Comparison of ENCODE assay signal across 8 cellular contexts in the genomic region with DNA sequence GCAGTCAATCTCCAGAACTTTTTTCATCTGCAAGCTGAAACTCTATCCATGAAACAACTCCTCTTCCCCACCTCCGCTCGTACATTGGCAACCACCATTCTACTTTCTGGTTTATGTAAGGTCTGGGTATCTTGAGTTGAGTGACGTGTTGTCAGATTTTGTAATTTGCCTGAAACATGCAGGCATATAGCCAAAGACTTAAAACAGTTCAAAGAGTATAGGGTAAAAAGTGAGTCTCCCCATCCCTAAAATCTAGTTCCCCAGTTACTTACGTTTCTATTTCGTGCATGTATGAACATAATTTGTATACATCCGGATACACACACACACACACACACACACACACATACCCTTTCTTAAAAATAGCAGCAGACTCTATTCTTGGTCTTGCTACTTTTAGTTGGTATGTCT. TPM values are rescaled to one million over a fixed set of nuclear protein-coding genes. Genes with fewer than 3 reads are reported as not detected.
DNase-seq lines count a peak whose midpoint lies in the region; ATAC-seq, FAIRE-seq and TF ChIP-seq lines count a peak whose summit lies in the region.

No MANE protein-coding gene starts in this region.

- dilution Hi-C loops in keratinocyte (cut with MboI; ENCODE audit: extremely low pct_ligation_motif_present, low sequenced_read_pairs), result no loop called here

- FAIRE-seq in keratinocyte (lab: Jason Lieb, UNC), result no peak

- peak overlapping the region; percentile 94 for H2AFZ ChIP-seq in keratinocyte (ENCODE audit: control insufficient read depth, low read length)

- H3K9me3 ChIP-seq in keratinocyte (ENCODE audit: control insufficient read depth, low read depth, low read length), result no peaks in the 10 kb centered on the region

- peaks cover 22% of the 10 kb centered on the region for H3K4me1 ChIP-seq in keratinocyte (ENCODE audit: control insufficient read depth, extremely low read depth, insufficient read depth, low read length)

- ATAC-seq in GM18502 (IDR thresholded peaks at IDR 0.05; ENCODE audit: poor library complexity, unreplicated experiment) (no peak), HG03432 (IDR thresholded peaks at IDR 0.05; ENCODE audit: unreplicated experiment) (no peak)

- peak overlapping the region; percentile 90 to 96 (median 95) for H3K4me3 ChIP-seq in keratinocyte (ENCODE audit: control insufficient read depth in 2 of 3, extremely low read depth in 1 of 3, insufficient read depth in 2 of 3, low read depth in 1 of 3, low read length in 3 of 3)

- H4K20me1 ChIP-seq in keratinocyte (ENCODE audit: control insufficient read depth, extremely low read depth, insufficient read depth, low read length), result no peaks in the 10 kb centered on the region

- H3K4me2 ChIP-seq in keratinocyte (ENCODE audit: control insufficient read depth, extremely low read depth, insufficient read depth, low read depth, low read length), result peak overlapping the region; percentile 94

- H3K27ac ChIP-seq in keratinocyte (ENCODE audit: control insufficient read depth, insufficient read depth, low read length), result peak overlapping the region; percentile 86

- no peaks in the 10 kb centered on the region for H3K27me3 ChIP-seq in keratinocyte (ENCODE audit: control insufficient read depth, extremely low read depth, insufficient read depth, low read length)

- no peaks in the 10 kb centered on the region for H3K36me3 ChIP-seq in keratinocyte (ENCODE audit: control insufficient read depth in 2 of 2, extremely low read depth in 1 of 2, insufficient read depth in 2 of 2, low read length in 2 of 2)

- no peaks in the 10 kb centered on the region for H3K9me1 ChIP-seq in keratinocyte (ENCODE audit: control insufficient read depth, extremely low read depth, insufficient read depth, low read length)

- no peak for TF ChIP-seq CTCF in keratinocyte (optimal IDR thresholded peaks at IDR 0.05 in 1 of 3, IDR thresholded peaks at IDR 0.05 in 1 of 3, conservative IDR thresholded peaks at IDR 0.05 in 1 of 3; ENCODE audit: extremely low read depth in 1 of 3, insufficient read depth in 2 of 3, low read length in 3 of 3)

- peak overlapping the region; percentile 91 for H3K9ac ChIP-seq in keratinocyte (ENCODE audit: control insufficient read depth, extremely low read depth, insufficient read depth, low read length)

- peak; percentile 22 for DNase-seq in EH (ENCODE audit: low read depth)
- DNase-seq in M059J (ENCODE audit: low read depth), result peak; percentile 19
- DNase-seq in astrocyte of the hippocampus (ENCODE audit: low read depth, low spot score), result peak; percentile 23
- no peak for DNase-seq in keratinocyte (ENCODE audit: low read depth, low spot score)
- DNase-seq in stromal cell of bone marrow (ENCODE audit: low read depth), result peak; percentile 13
- no peak for DNase-seq in NCI-H1105 treated with DMSO at 0.1 percent for 48 hours (lab: John Stamatoyannopoulos, UW)

- peaks cover 15% of the 10 kb centered on the region for H3K79me2 ChIP-seq in keratinocyte (ENCODE audit: control insufficient read depth, insufficient read depth, low read length)

RNA-seq across cellular contexts. Expression of a gene that starts 0.9 kb away (rescaled TPM):
- total RNA-seq in M059J (2014; rRNA removed; shearing (Covaris generic)), result 32.1 and 48.1 TPM in 2 replicates
- polyA plus RNA-seq in keratinocyte, result 15.7 to 27.6 TPM (median 25.0 TPM) in 3 replicates
- polyA plus RNA-seq in keratinocyte (2011; ENCODE audit: low read depth), result 38.8 TPM
- polyA plus RNA-seq in keratinocyte (2011; cell fraction: cytosol; rRNA removed), result 18.2 and 29.0 TPM in 2 replicates
- 12.6 and 14.9 TPM in 2 replicates for polyA plus RNA-seq in keratinocyte (2011; cell fraction: nucleus; rRNA removed)
- 14.7 and 19.8 TPM in 2 replicates for polyA plus RNA-seq in keratinocyte (2012; ENCODE audit: low replicate concordance)
- 5.4 to 26.8 TPM (median 17.2 TPM) in 3 replicates for polyA minus RNA-seq in keratinocyte
- polyA minus RNA-seq in keratinocyte (2011; cell fraction: cytosol; rRNA and poly(A)+ RNA removed), result 18.2 TPM
- polyA minus RNA-seq in keratinocyte (2011; cell fraction: nucleus; rRNA and poly(A)+ RNA removed), result 7.1 and 14.0 TPM in 2 replicates

RNA-seq across cellular contexts. Expression of a gene that starts 47.4 kb away (rescaled TPM):
- 36.9 and 49.1 TPM in 2 replicates for total RNA-seq in M059J (2014; rRNA removed; shearing (Covaris generic))
- 43.7 to 83.3 TPM (median 51.0 TPM) in 3 replicates for polyA plus RNA-seq in keratinocyte
- 12.4 TPM for polyA plus RNA-seq in keratinocyte (2011; ENCODE audit: low read depth)
- 40.3 and 64.4 TPM in 2 replicates for polyA plus RNA-seq in keratinocyte (2011; cell fraction: cytosol; rRNA removed)
- 48.1 and 49.1 TPM in 2 replicates for polyA plus RNA-seq in keratinocyte (2011; cell fraction: nucleus; rRNA removed)
- polyA plus RNA-seq in keratinocyte (2012; ENCODE audit: low replicate concordance), result 22.0 and 35.0 TPM in 2 replicates
- 47.9 to 167 TPM (median 114 TPM) in 3 replicates for polyA minus RNA-seq in keratinocyte
- 49.3 TPM for polyA minus RNA-seq in keratinocyte (2011; cell fraction: cytosol; rRNA and poly(A)+ RNA removed)
- 32.8 and 60.3 TPM in 2 replicates for polyA minus RNA-seq in keratinocyte (2011; cell fraction: nucleus; rRNA and poly(A)+ RNA removed)

Comparison
In these comparisons a context has a peak if more than half of its experiments do, and no peak if none do; other contexts are left out.
1. DNase-seq: peak in EH (single experiment), M059J (single experiment), astrocyte of the hippocampus (single experiment) and stromal cell of bone marrow (single experiment); none in keratinocyte (single experiment) and NCI-H1105 treated with DMSO at 0.1 percent for 48 hours (single experiment).